In genomic region chr1:67418839-67419586, GRCh38 we compare ENCODE assay signal across 24 cellular contexts. TPM values are rescaled to one million over a fixed set of nuclear protein-coding genes. Genes with fewer than 3 reads are reported as not detected.
A peak's percentile ranks its signal among the peaks of the same experiment; 100 is the strongest.
DNase-seq lines count a peak whose midpoint lies in the region; ATAC-seq and TF ChIP-seq lines count a peak whose summit lies in the region.
"Had no signal": no experiment of that assay in that cellular context is flagged by ENCODE, and none has a peak within 500 bp of the region (broad histone marks: within the 10 kb centered on the region; RNA-seq: fewer than 3 reads in every experiment).

No MANE protein-coding gene starts in this region.

- peak overlapping the region; percentile 75 for H3K27ac Mint-ChIP-seq in activated CD8-positive, alpha-beta memory T cell treated with anti-CD3 and anti-CD28 coated beads, Interleukin-2, amount 10 ng/mL, durations not matched to agents 7 days and 5 days
- H3K27ac Mint-ChIP-seq in WTC11: peak overlapping the region; percentile 60; the same call in 1 of the 2 replicates
- H3K27ac Mint-ChIP-seq: brain had no signal

- no peak overlapping the region for H3K4me2 ChIP-seq in PC-9
- H3K4me2 ChIP-seq: A549, smooth muscle cell had no signal

- no peak overlapping the region for H2AFZ ChIP-seq in PC-9

- H3K4me1 Mint-ChIP-seq in activated CD8-positive, alpha-beta memory T cell treated with anti-CD3 and anti-CD28 coated beads, Interleukin-2, amount 10 ng/mL, durations not matched to agents 7 days and 5 days: peaks cover 62% of the 10 kb centered on the region
- H3K4me1 Mint-ChIP-seq in WTC11: peaks cover 11% of the 10 kb centered on the region; the same call in 1 of the 2 replicates

- BruUV-seq in PC-9 (replicated peaks; lab: Mats Ljungman, UMichigan): no TSS peak

- H3K27me3 ChIP-seq in skeletal muscle tissue (ENCODE audit: control insufficient read depth in 3 of 3, insufficient read depth in 3 of 3, low read length in 3 of 3): no peaks in the 10 kb centered on the region
- no peaks in the 10 kb centered on the region for H3K27me3 ChIP-seq in PC-9 (ENCODE audit: insufficient read depth, low read depth)
- H3K27me3 ChIP-seq: BE2C, upper lobe of left lung had no signal

- H3K9me2 ChIP-seq in PC-9 (ENCODE audit: insufficient read depth): no peaks in the 10 kb centered on the region

- H3K4me3 ChIP-seq in skeletal muscle tissue (ENCODE audit: low read length in 3 of 3) (peak overlapping the region in 1 of 3 donors; percentile 19), PC-9 (no peak overlapping the region)
- H3K4me3 ChIP-seq: A549, smooth muscle cell, upper lobe of left lung had no signal

- TF ChIP-seq CTCF in WTC11 (IDR thresholded peaks at IDR 0.05) (no peak), PC-9 (conservative IDR thresholded peaks at IDR 0.05) (no peak)

- H3K4me3 Mint-ChIP-seq in activated CD8-positive, alpha-beta memory T cell treated with anti-CD3 and anti-CD28 coated beads, Interleukin-2, amount 10 ng/mL, durations not matched to agents 7 days and 5 days: no peak overlapping the region
- no peak overlapping the region for H3K4me3 Mint-ChIP-seq in WTC11
- H3K4me3 Mint-ChIP-seq: brain had no signal

- peaks cover 47% of the 10 kb centered on the region; the same call in 1 of the 2 replicates for H3F3A ChIP-seq in PC-9 (ENCODE audit: insufficient read depth, low read depth)

- intact Hi-C loops in left colon (cut with DNase I, micrococcal nuclease): no loop called here
- intact Hi-C loops in PC-9 (cut with micrococcal nuclease; ENCODE audit: unreplicated experiment): no loop called here

- peaks cover 98% of the 10 kb centered on the region for H4K20me1 ChIP-seq in PC-9 (ENCODE audit: insufficient read depth)

- H3K27ac ChIP-seq in skeletal muscle tissue (ENCODE audit: low read depth, low read length) (peak overlapping the region; percentile 84), PC-9 (no peak overlapping the region)
- H3K27ac ChIP-seq: A549 had no signal

- DNase-seq in activated CD8-positive, alpha-beta memory T cell treated with anti-CD3 and anti-CD28 coated beads, Interleukin-2, amount 10 ng/mL, durations not matched to agents 7 days and 5 days: no peak
- DNase-seq in activated CD8-positive, alpha-beta memory T cell treated with anti-CD3 and anti-CD28 coated beads for 24 hours: no peak
- DNase-seq in WTC11 (ENCODE audit: low spot score): no peak
- DNase-seq in left colon: no peak
- DNase-seq in NCI-H1694 treated with DMSO at 0.1 percent for 48 hours (lab: John Stamatoyannopoulos, UW): no peak
- no peak for DNase-seq in NCI-H82 treated with DMSO at 0.1 percent for 48 hours (lab: John Stamatoyannopoulos, UW; ENCODE audit: unreplicated experiment)
- no peak for DNase-seq in PC-9
- DNase-seq: activated CD4-positive, alpha-beta T cell treated with anti-CD3 and anti-CD28 coated beads for 1 hour; BE2C; EL; glutamatergic neuron; Karpas-422; NCI-H1092; NCI-H2081; NCI-H446 treated with DMSO at 0.1 percent for 48 hours; NK-92 treated with Interleukin-12 subunit alpha and Interleukin-12 subunit beta, amount 100 ng/mL, for 24 hours; RPMI8226; stimulated activated CD4-positive, alpha-beta T cell treated with anti-CD3 and anti-CD28 coated beads, Interleukin-4, amount 100 ng/mL, for 24 hours; upper lobe of left lung had no signal

- CTCF ChIA-PET in activated CD8-positive, alpha-beta memory T cell treated with anti-CD3 and anti-CD28 coated beads, Interleukin-2, amount 10 ng/mL, durations not matched to agents 7 days and 5 days (lab: Charles Lee): interaction anchor here (1.2 to 4.5 kb wide), 3 partner anchors 10 to 205 kb away, joined by 4 to 14 read pairs (median 5); no protein-coding TSS in a partner anchor
- CTCF ChIA-PET in WTC11 (lab: Charles Lee): no interaction called here
- CTCF ChIA-PET in PC-9 (lab: Charles Lee): no interaction called here

- H3K9ac ChIP-seq in skeletal muscle tissue (ENCODE audit: low read depth in 1 of 3, low read length in 3 of 3): no peak overlapping the region

- H3K4me1 ChIP-seq in skeletal muscle tissue (ENCODE audit: control insufficient read depth in 3 of 3, insufficient read depth in 3 of 3, low read length in 3 of 3) (peaks cover 10 to 11% (median 11%) of the 10 kb centered on the region in 3 donors), PC-9 (replicated peaks; ENCODE audit: insufficient read depth) (no peaks in the 10 kb centered on the region)
- H3K4me1 ChIP-seq: A549, BE2C had no signal

- no peaks in the 10 kb centered on the region for H3K27me3 Mint-ChIP-seq in activated CD8-positive, alpha-beta memory T cell treated with anti-CD3 and anti-CD28 coated beads, Interleukin-2, amount 10 ng/mL, durations not matched to agents 7 days and 5 days
- H3K27me3 Mint-ChIP-seq in WTC11 (ENCODE audit: low read depth): no peaks in the 10 kb centered on the region
- H3K27me3 Mint-ChIP-seq: brain had no signal

- H3K9me3 Mint-ChIP-seq in activated CD8-positive, alpha-beta memory T cell treated with anti-CD3 and anti-CD28 coated beads, Interleukin-2, amount 10 ng/mL, durations not matched to agents 7 days and 5 days (ENCODE audit: low read depth): no peaks in the 10 kb centered on the region
- no peaks in the 10 kb centered on the region for H3K9me3 Mint-ChIP-seq in WTC11
- H3K9me3 Mint-ChIP-seq: brain had no signal

- H3K79me2 ChIP-seq in PC-9 (ENCODE audit: low read depth): peaks cover 99% of the 10 kb centered on the region

- no peaks in the 10 kb centered on the region for H3K9me3 ChIP-seq in skeletal muscle tissue (ENCODE audit: control insufficient read depth in 3 of 3, low read length in 3 of 3)
- no peaks in the 10 kb centered on the region for H3K9me3 ChIP-seq in PC-9 (ENCODE audit: insufficient read depth, low read depth)
- H3K9me3 ChIP-seq: A549, BE2C, upper lobe of left lung had no signal

- H3K36me3 ChIP-seq in skeletal muscle tissue (ENCODE audit: control insufficient read depth in 3 of 3, insufficient read depth in 3 of 3, low read length in 3 of 3) (peaks cover 44 to 64% (median 57%) of the 10 kb centered on the region in 3 donors), PC-9 (ENCODE audit: low read depth) (peaks cover 75% of the 10 kb centered on the region)

- peaks cover 83% of the 10 kb centered on the region for H3K36me3 Mint-ChIP-seq in activated CD8-positive, alpha-beta memory T cell treated with anti-CD3 and anti-CD28 coated beads, Interleukin-2, amount 10 ng/mL, durations not matched to agents 7 days and 5 days
- peaks cover 95% of the 10 kb centered on the region for H3K36me3 Mint-ChIP-seq in WTC11

- ATAC-seq in activated CD8-positive, alpha-beta memory T cell treated with anti-CD3 and anti-CD28 coated beads, Interleukin-2, amount 10 ng/mL, durations not matched to agents 7 days and 5 days: peak; percentile 43
- ATAC-seq in WTC11 (no peak), left colon (peak; percentile 72)
- ATAC-seq: A549, SK-N-SH treated with all-trans-retinoic acid at 6 μM for 48 hours had no signal

- POLR2A ChIA-PET in WTC11 (lab: Charles Lee): no interaction called here
- POLR2A ChIA-PET in PC-9 (lab: Charles Lee; ENCODE audit: unreplicated experiment): interaction anchor here (0.6 kb wide), 1 partner anchor 11 kb away, joined by 3 read pairs; the partner anchor contains the start of gene SERBP1

TF ChIP-seq in WTC11, 78 proteins besides CTCF, POLR2A, EP300 and RAD21 (continues in another document):
- TF ChIP-seq ETV6 (CRISPR knock-in tag; IDR thresholded peaks at IDR 0.05) (no peak), RELA (CRISPR knock-in tag; IDR thresholded peaks at IDR 0.05; ENCODE audit: borderline replicate concordance) (no peak), CDX4 (CRISPR knock-in tag; IDR thresholded peaks at IDR 0.05; ENCODE audit: borderline replicate concordance) (no peak), AFF4 (CRISPR knock-in tag; IDR thresholded peaks at IDR 0.05; ENCODE audit: borderline replicate concordance) (no peak), NFYB (CRISPR knock-in tag; conservative IDR thresholded peaks at IDR 0.05; ENCODE audit: low read depth) (no peak)

RNA-seq across cellular contexts. Expression of gene SERBP1, which starts 11.2 kb away (rescaled TPM):
- total RNA-seq in activated CD8-positive, alpha-beta memory T cell treated with anti-CD3 and anti-CD28 coated beads, Interleukin-2, amount 10 ng/mL, durations not matched to agents 7 days and 5 days: 100 to 1,000 TPM; 250 to 347 TPM
- total RNA-seq in WTC11 (2021) (531 to 543 TPM (median 533 TPM) in 3 replicates), left colon (100 to 1,000 TPM; 137 to 148 TPM), skeletal muscle tissue (187 TPM), PC-9 (2021) (312 and 339 TPM in 2 replicates)
